In genomic region chr15:73744293-73744692, GRCh38 we compare ENCODE assay signal across 17 cellular contexts. TPM values are rescaled to one million over a fixed set of nuclear protein-coding genes. Genes with fewer than 3 reads are reported as not detected.
"Had no signal": no experiment of that assay in that cellular context is flagged by ENCODE, and none has a peak within 500 bp of the region (broad histone marks: within the 10 kb centered on the region; RNA-seq: fewer than 3 reads in every experiment).

No MANE protein-coding gene starts in this region.

- H3K27ac Mint-ChIP-seq: stimulated activated memory B cell treated with anti-CD40 and anti-IgM and Interleukin-4, amounts not matched to agents 10 μg/mL and 1 μg/mL and 100 μg/mL, for 72 hours; stimulated activated naive CD8-positive, alpha-beta T cell treated with anti-CD3 and anti-CD28 coated beads, Interleukin-15, Interleukin-2, amounts not matched to agents 100 ng/mL and 50 ng/mL, for 24 hours had no signal

- H3K4me1 Mint-ChIP-seq: naive thymus-derived CD8-positive, alpha-beta T cell; stimulated activated memory B cell treated with anti-CD40 and anti-IgM and Interleukin-4, amounts not matched to agents 10 μg/mL and 1 μg/mL and 100 μg/mL, for 72 hours had no signal

- DNase-seq: foreskin melanocyte; head of caudate nucleus; islet precursor cell; mammary epithelial cell; mucosa of descending colon; naive thymus-derived CD8-positive, alpha-beta T cell; spleen; stimulated activated CD4-positive, alpha-beta T cell treated with anti-CD3 and anti-CD28 coated beads, Interleukin-15, amount 100 ng/mL, for 24 hours; stimulated activated CD4-positive, alpha-beta T cell treated with anti-CD3 and anti-CD28 coated beads, Interleukin-1b, Interleukin-23, amount 100 ng/mL, for 48 hours; stimulated activated CD4-positive, alpha-beta T cell treated with anti-CD3 and anti-CD28 coated beads, Interleukin-4, amount 100 ng/mL, for 24 hours; testis; upper lobe of right lung had no signal

- H3K36me3 ChIP-seq: spleen, tibial nerve, upper lobe of right lung, vagina had no signal

- H3K36me3 Mint-ChIP-seq: naive thymus-derived CD8-positive, alpha-beta T cell; stimulated activated memory B cell treated with anti-CD40 and anti-IgM and Interleukin-4, amounts not matched to agents 10 μg/mL and 1 μg/mL and 100 μg/mL, for 72 hours had no signal

- H3K4me3 ChIP-seq: hepatocyte, mucosa of descending colon, spleen, testis, tibial nerve, upper lobe of right lung, vagina had no signal

- H3K9me3 ChIP-seq: mucosa of descending colon, spleen, testis, tibial nerve, upper lobe of right lung, vagina had no signal

- H3K4me1 ChIP-seq: upper lobe of right lung had no signal

- H3K4me2 ChIP-seq: hepatocyte had no signal

- H3K27me3 ChIP-seq: testis, tibial nerve, upper lobe of right lung, vagina had no signal

- H3K79me2 ChIP-seq: hepatocyte had no signal

- H3K4me3 Mint-ChIP-seq: naive thymus-derived CD8-positive, alpha-beta T cell; stimulated activated memory B cell treated with anti-CD40 and anti-IgM and Interleukin-4, amounts not matched to agents 10 μg/mL and 1 μg/mL and 100 μg/mL, for 72 hours; stimulated activated naive CD8-positive, alpha-beta T cell treated with anti-CD3 and anti-CD28 coated beads, Interleukin-15, Interleukin-2, amounts not matched to agents 100 ng/mL and 50 ng/mL, for 24 hours had no signal

- H3K27ac ChIP-seq: hepatocyte, spleen, testis, tibial nerve, upper lobe of right lung, vagina had no signal

- H3K9me3 Mint-ChIP-seq: naive thymus-derived CD8-positive, alpha-beta T cell; stimulated activated memory B cell treated with anti-CD40 and anti-IgM and Interleukin-4, amounts not matched to agents 10 μg/mL and 1 μg/mL and 100 μg/mL, for 72 hours; stimulated activated naive CD8-positive, alpha-beta T cell treated with anti-CD3 and anti-CD28 coated beads, Interleukin-15, Interleukin-2, amounts not matched to agents 100 ng/mL and 50 ng/mL, for 24 hours had no signal

RNA-seq across cellular contexts. Expression of gene INSYN1, which starts 8.9 kb away (rescaled TPM):
- total RNA-seq: naive thymus-derived CD8-positive, alpha-beta T cell had no signal
- polyA plus RNA-seq: naive thymus-derived CD8-positive, alpha-beta T cell had no signal
